ENCODE assay signal across 8 cellular contexts in the genomic region with DNA sequence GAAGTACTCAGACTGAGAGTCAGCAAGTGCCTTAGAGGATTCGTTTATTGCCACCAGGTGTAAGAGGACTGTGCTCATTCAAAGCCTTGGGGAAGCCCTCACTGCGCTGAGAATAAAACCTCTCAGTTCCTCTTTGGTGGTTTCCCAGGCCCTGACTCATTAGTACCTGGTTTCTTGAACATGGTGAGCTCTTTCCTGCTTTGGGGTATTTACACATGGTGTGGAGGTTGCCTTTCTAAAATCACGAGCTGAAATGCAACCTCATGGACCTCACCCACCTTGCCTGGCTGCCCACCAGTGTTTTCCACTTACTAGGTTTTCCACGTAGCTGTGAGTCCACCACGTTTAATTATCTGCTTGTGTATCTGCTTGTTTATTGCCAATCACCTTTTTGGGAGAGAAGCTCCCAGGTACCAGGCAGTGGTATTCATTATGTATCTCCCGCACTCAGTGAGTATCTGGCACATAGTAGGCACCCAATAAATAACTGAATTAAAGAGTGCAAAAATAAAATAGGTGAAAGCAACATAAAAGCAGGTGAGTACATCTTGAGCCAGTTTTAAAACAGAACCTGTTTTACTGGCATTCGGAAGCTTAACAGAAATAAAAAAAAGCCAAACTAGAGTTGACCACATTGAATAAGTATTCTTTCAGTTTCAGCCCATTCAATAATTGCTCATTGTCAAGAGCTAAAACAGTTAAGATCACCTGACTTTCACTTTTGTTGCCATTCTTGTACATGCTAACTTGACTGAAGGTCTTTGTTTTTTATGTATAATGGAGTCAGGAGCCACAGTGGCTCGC.
DNase-seq lines count a peak whose midpoint lies in the region; ATAC-seq and TF ChIP-seq lines count a peak whose summit lies in the region.

No MANE protein-coding gene starts in this region.

- no peak for TF ChIP-seq CTCF in coronary artery (IDR thresholded peaks at IDR 0.05)

- H3K9me3 ChIP-seq in BLaER1 treated with 17β-estradiol and CSF1 and Interleukin-3, amounts not matched to agents 10 nM and 100 nM (replicated peaks in 1 of 11) = no peaks in the 10 kb centered on the region

- H3K4me2 ChIP-seq in BLaER1 treated with 17β-estradiol and CSF1 and Interleukin-3, amounts not matched to agents 10 nM and 100 nM = peak overlapping the region; percentile 24 to 77 (median 63); a peak in 21 of 22 replicates

- no peak overlapping the region for H3K4me3 ChIP-seq in BLaER1 treated with 17β-estradiol and CSF1 and Interleukin-3, amounts not matched to agents 10 nM and 100 nM
- no peak overlapping the region for H3K4me3 ChIP-seq in coronary artery

- in situ Hi-C loops in SK-MEL-5 (cut with HindIII; ENCODE audit: low pct_unique_long_range_greater_than_20kb, low sequenced_read_pairs) = no loop called here

- no peak overlapping the region for H3K27ac ChIP-seq in BLaER1 treated with 17β-estradiol and CSF1 and Interleukin-3, amounts not matched to agents 10 nM and 100 nM
- no peak overlapping the region for H3K27ac ChIP-seq in coronary artery

- DNase-seq in GM19238 (ENCODE audit: insufficient read length, low spot score) (peak; percentile 51), SK-MEL-5 (ENCODE audit: low read depth, low spot score) (peak; percentile 40), coronary artery (ENCODE audit: low spot score) (no peak), mesenteric fat pad (ENCODE audit: low spot score) (no peak), HuH-7 (ENCODE audit: low spot score) (no peak)
- DNase-seq in stimulated activated CD8-positive, alpha-beta memory T cell treated with anti-CD3 and anti-CD28 coated beads, Interleukin-4, amount 100 ng/mL, for 48 hours = peak; percentile 41

- no peaks in the 10 kb centered on the region for H3K27me3 ChIP-seq in BLaER1 treated with 17β-estradiol and CSF1 and Interleukin-3, amounts not matched to agents 10 nM and 100 nM

- H3K9ac ChIP-seq in BLaER1 treated with 17β-estradiol and CSF1 and Interleukin-3, amounts not matched to agents 10 nM and 100 nM = no peak overlapping the region

- ATAC-seq in HG03139 (IDR thresholded peaks at IDR 0.05; ENCODE audit: unreplicated experiment) = peak; percentile 79

- no peaks in the 10 kb centered on the region for H3K36me3 ChIP-seq in BLaER1 treated with 17β-estradiol and CSF1 and Interleukin-3, amounts not matched to agents 10 nM and 100 nM

- H3K4me1 ChIP-seq in BLaER1 treated with 17β-estradiol and CSF1 and Interleukin-3, amounts not matched to agents 10 nM and 100 nM = peaks cover 9 to 57% (median 45%) of the 10 kb centered on the region in 10 experiments

- no peaks in the 10 kb centered on the region; a peak in 1 of 22 replicates for H4K20me1 ChIP-seq in BLaER1 treated with 17β-estradiol and CSF1 and Interleukin-3, amounts not matched to agents 10 nM and 100 nM

Comparison
In these comparisons a context has a peak if more than half of its experiments do, and no peak if none do; other contexts are left out.
1. DNase-seq: peak in GM19238 (single experiment), SK-MEL-5 (single experiment) and stimulated activated CD8-positive, alpha-beta memory T cell treated with anti-CD3 and anti-CD28 coated beads, Interleukin-4, amount 100 ng/mL, for 48 hours (single experiment); none in coronary artery (single experiment), mesenteric fat pad (single experiment) and HuH-7 (single experiment).